ENCODE assay signal across 9 cellular contexts in the genomic region with DNA sequence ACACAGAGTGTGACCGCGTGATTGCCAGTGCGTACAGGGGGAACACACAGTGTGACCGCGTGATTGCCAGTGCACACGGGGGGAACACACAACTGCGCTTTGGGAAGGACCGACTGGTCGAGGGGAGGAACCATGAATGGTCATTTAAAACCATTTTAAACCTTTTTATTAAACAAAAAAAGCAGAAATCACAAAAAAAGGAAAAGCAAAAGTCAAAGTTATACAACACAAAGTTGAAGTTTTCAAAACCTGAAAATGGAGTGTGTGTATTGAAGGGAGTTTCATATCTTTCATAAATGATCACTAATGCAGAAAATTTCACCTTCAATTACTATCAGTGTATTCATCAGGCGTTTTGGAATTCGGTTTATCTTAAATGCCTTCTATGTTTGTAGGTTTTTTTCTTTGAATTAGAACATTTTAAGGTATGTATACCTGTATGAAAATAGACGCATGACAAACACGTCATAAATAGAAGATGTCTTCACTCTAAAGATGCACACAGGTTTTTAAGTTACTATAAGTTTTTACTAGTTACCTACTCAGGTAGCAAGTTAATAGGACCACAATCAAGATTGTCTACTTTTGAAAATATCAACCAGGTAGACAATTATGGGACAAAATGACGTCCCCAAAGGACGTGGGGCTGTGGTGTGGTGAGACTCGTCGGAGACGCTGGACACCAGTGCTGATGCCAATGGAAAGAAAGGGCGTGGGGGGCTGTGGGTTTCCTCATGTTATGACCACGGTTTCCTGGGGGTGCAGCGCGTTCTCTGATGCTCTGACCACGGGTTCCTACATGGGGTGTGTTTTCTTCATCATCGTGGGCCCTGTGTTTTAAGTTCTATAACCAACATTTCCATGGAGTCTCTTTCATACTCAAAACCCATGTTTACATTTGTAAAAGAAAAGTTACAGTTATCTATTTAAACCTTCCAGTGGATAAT.
A peak's percentile ranks its signal among the peaks of the same experiment; 100 is the strongest.
DNase-seq lines count a peak whose midpoint lies in the region; ATAC-seq, FAIRE-seq and TF ChIP-seq lines count a peak whose summit lies in the region.
"Had no signal": no experiment of that assay in that cellular context is flagged by ENCODE, and none has a peak within 500 bp of the region (broad histone marks: within the 10 kb centered on the region; RNA-seq: fewer than 3 reads in every experiment).

No MANE protein-coding gene starts in this region.

- 47% methylated on average over 24 of the region's 24 CpGs for WGBS in A549 (ENCODE audit: missing lambda C conversion rate)

- no peaks in the 10 kb centered on the region for H3K36me3 ChIP-seq in HEK293 (ENCODE audit: control insufficient read depth in 2 of 2, insufficient read depth in 1 of 2, low read length in 2 of 2)

- CTCF ChIA-PET in A549 (lab: Yijun Ruan, JAX) (interaction anchor here (1.2 kb wide), 1 partner anchor 12 kb away, joined by 3 read pairs; no protein-coding TSS in a partner anchor), HEK293 (lab: Yijun Ruan, JAX) (no interaction called here), WTC11 (lab: Charles Lee) (no interaction called here)
- CTCF ChIA-PET in activated CD4-positive, alpha-beta memory T cell treated with anti-CD3 and anti-CD28 coated beads, Interleukin-2, amount 10 ng/mL, durations not matched to agents 7 days and 5 days (lab: Charles Lee), result no interaction called here

- H3K4me3 Mint-ChIP-seq in activated CD4-positive, alpha-beta memory T cell treated with anti-CD3 and anti-CD28 coated beads, Interleukin-2, amount 10 ng/mL, durations not matched to agents 7 days and 5 days, result no peak overlapping the region
- H3K4me3 Mint-ChIP-seq in immature natural killer cell (no peak overlapping the region), WTC11 (no peak overlapping the region)

- H3K27ac ChIP-seq in A549, result no peak overlapping the region
- no peak overlapping the region for H3K27ac ChIP-seq in HEK293 (ENCODE audit: extremely low read depth, low read depth, low read length)

- H3K36me3 Mint-ChIP-seq in activated CD4-positive, alpha-beta memory T cell treated with anti-CD3 and anti-CD28 coated beads, Interleukin-2, amount 10 ng/mL, durations not matched to agents 7 days and 5 days (ENCODE audit: low read depth), result peaks cover 6% of the 10 kb centered on the region
- no peaks in the 10 kb centered on the region for H3K36me3 Mint-ChIP-seq in immature natural killer cell
- peaks cover 5% of the 10 kb centered on the region for H3K36me3 Mint-ChIP-seq in WTC11

- H3K9me3 ChIP-seq in A549 (no peaks in the 10 kb centered on the region), HEK293 (ENCODE audit: control insufficient read depth, insufficient read depth, low read depth, low read length) (no peaks in the 10 kb centered on the region)

- H3K4me3 ChIP-seq in A549 (no peak overlapping the region), HEK293 (ENCODE audit: low read depth, low read length) (no peak overlapping the region)

- no peak for TF ChIP-seq EP300 in A549 (IDR thresholded peaks at IDR 0.05)

- peaks cover 7% of the 10 kb centered on the region for H3K27me3 Mint-ChIP-seq in activated CD4-positive, alpha-beta memory T cell treated with anti-CD3 and anti-CD28 coated beads, Interleukin-2, amount 10 ng/mL, durations not matched to agents 7 days and 5 days
- peaks cover 7 to 10% (median 7%) of the 10 kb centered on the region in 3 donors for H3K27me3 Mint-ChIP-seq in immature natural killer cell (ENCODE audit: low read depth in 3 of 3)
- H3K27me3 Mint-ChIP-seq in WTC11 (ENCODE audit: low read depth), result peaks cover 4% of the 10 kb centered on the region; the same call in 1 of the 2 replicates

- H3K4me1 ChIP-seq in A549 (no peaks in the 10 kb centered on the region), HEK293 (ENCODE audit: control insufficient read depth, insufficient read depth, low read length) (no peaks in the 10 kb centered on the region)

- peak overlapping the region; percentile 5 for H3K27ac Mint-ChIP-seq in activated CD4-positive, alpha-beta memory T cell treated with anti-CD3 and anti-CD28 coated beads, Interleukin-2, amount 10 ng/mL, durations not matched to agents 7 days and 5 days
- H3K27ac Mint-ChIP-seq in immature natural killer cell (peak overlapping the region in 3 of 6 donors; percentile 24 to 40 (median 34)), WTC11 (no peak overlapping the region)

- H3K4me1 Mint-ChIP-seq in activated CD4-positive, alpha-beta memory T cell treated with anti-CD3 and anti-CD28 coated beads, Interleukin-2, amount 10 ng/mL, durations not matched to agents 7 days and 5 days, result peaks cover 11% of the 10 kb centered on the region
- peaks cover 8 to 16% of the 10 kb centered on the region in 2 donors for H3K4me1 Mint-ChIP-seq in immature natural killer cell
- H3K4me1 Mint-ChIP-seq in WTC11, result no peaks in the 10 kb centered on the region

- POLR2A ChIA-PET in A549 (lab: Yijun Ruan, JAX), result no interaction called here
- POLR2A ChIA-PET in HEK293 (lab: Yijun Ruan, JAX), result no interaction called here
- POLR2A ChIA-PET in activated CD4-positive, alpha-beta memory T cell treated with anti-CD3 and anti-CD28 coated beads, Interleukin-2, amount 10 ng/mL, durations not matched to agents 7 days and 5 days (lab: Charles Lee), result no interaction called here
- POLR2A ChIA-PET in WTC11 (lab: Charles Lee), result no interaction called here

- TF ChIP-seq RAD21 in A549 (conservative IDR thresholded peaks at IDR 0.05 in 1 of 2, IDR thresholded peaks at IDR 0.05 in 1 of 2), result no peak

- FAIRE-seq in A549 (lab: Jason Lieb, UNC), result no peak

- TF ChIP-seq CTCF in A549 (IDR thresholded peaks at IDR 0.05) (no peak), HEK293 (tag by site-specific recombination; IDR thresholded peaks at IDR 0.05) (no peak), WTC11 (IDR thresholded peaks at IDR 0.05) (no peak)

- H3K9me3 Mint-ChIP-seq in activated CD4-positive, alpha-beta memory T cell treated with anti-CD3 and anti-CD28 coated beads, Interleukin-2, amount 10 ng/mL, durations not matched to agents 7 days and 5 days, result peaks cover 12% of the 10 kb centered on the region
- H3K9me3 Mint-ChIP-seq in immature natural killer cell, result no peaks in the 10 kb centered on the region
- H3K9me3 Mint-ChIP-seq in WTC11, result peaks cover 8% of the 10 kb centered on the region

- no peak for TF ChIP-seq POLR2A in A549 (IDR thresholded peaks at IDR 0.05; ENCODE audit: low read length)

- H3K4me2 ChIP-seq in A549, result no peak overlapping the region

- peak; percentile 22 to 42 for ATAC-seq in A549
- no peak for ATAC-seq in GM18517 (IDR thresholded peaks at IDR 0.05; ENCODE audit: unreplicated experiment)
- ATAC-seq in WTC11, result no peak

- no peak for DNase-seq in A549 (ENCODE audit: low read depth in 1 of 2, low spot score in 1 of 2)
- no peak for DNase-seq in activated CD4-positive, alpha-beta memory T cell treated with anti-CD3 and anti-CD28 coated beads, Interleukin-2, amount 10 ng/mL, durations not matched to agents 7 days and 5 days
- peak; percentile 36 to 50 (median 46) for DNase-seq in immature natural killer cell
- no peak for DNase-seq in NCI-H526 (lab: John Stamatoyannopoulos, UW)
- DNase-seq in amygdala (lab: John Stamatoyannopoulos, UW), result no peak
- no peak for DNase-seq in WTC11 (ENCODE audit: low spot score)
- DNase-seq: NCI-H345 had no signal

TF ChIP-seq in HEK293, 187 proteins besides CTCF, POLR2A, EP300 and RAD21:
- TF ChIP-seq ZNF302 (tag by site-specific recombination; IDR thresholded peaks at IDR 0.05; ENCODE audit: low read depth) (no peak), ZNF10 (tag by site-specific recombination; IDR thresholded peaks at IDR 0.05) (0 out of 2 replicates have a peak, but pooled peaks have one; percentile 24)

TF ChIP-seq in WTC11, 78 proteins besides CTCF, POLR2A, EP300 and RAD21:
- TF ChIP-seq, protein P1, sequence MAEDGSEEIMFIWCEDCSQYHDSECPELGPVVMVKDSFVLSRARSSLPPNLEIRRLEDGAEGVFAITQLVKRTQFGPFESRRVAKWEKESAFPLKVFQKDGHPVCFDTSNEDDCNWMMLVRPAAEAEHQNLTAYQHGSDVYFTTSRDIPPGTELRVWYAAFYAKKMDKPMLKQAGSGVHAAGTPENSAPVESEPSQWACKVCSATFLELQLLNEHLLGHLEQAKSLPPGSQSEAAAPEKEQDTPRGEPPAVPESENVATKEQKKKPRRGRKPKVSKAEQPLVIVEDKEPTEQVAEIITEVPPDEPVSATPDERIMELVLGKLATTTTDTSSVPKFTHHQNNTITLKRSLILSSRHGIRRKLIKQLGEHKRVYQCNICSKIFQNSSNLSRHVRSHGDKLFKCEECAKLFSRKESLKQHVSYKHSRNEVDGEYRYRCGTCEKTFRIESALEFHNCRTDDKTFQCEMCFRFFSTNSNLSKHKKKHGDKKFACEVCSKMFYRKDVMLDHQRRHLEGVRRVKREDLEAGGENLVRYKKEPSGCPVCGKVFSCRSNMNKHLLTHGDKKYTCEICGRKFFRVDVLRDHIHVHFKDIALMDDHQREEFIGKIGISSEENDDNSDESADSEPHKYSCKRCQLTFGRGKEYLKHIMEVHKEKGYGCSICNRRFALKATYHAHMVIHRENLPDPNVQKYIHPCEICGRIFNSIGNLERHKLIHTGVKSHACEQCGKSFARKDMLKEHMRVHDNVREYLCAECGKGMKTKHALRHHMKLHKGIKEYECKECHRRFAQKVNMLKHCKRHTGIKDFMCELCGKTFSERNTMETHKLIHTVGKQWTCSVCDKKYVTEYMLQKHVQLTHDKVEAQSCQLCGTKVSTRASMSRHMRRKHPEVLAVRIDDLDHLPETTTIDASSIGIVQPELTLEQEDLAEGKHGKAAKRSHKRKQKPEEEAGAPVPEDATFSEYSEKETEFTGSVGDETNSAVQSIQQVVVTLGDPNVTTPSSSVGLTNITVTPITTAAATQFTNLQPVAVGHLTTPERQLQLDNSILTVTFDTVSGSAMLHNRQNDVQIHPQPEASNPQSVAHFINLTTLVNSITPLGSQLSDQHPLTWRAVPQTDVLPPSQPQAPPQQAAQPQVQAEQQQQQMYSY (CRISPR knock-in tag; IDR thresholded peaks at IDR 0.05), result no peak
- TF ChIP-seq, protein P2, sequence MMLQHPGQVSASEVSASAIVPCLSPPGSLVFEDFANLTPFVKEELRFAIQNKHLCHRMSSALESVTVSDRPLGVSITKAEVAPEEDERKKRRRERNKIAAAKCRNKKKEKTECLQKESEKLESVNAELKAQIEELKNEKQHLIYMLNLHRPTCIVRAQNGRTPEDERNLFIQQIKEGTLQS (CRISPR knock-in tag; conservative IDR thresholded peaks at IDR 0.05), result no peak
- no peak for TF ChIP-seq EMX1 (CRISPR knock-in tag; IDR thresholded peaks at IDR 0.05)

Comparison
In these comparisons a context has a peak if more than half of its experiments do, and no peak if none do; other contexts are left out.
1. ATAC-seq: peak in A549 (2 of 2); none in GM18517 (single experiment) and WTC11 (single experiment).
2. DNase-seq: peak in immature natural killer cell (3 of 3); none in A549 (0 of 2), activated CD4-positive, alpha-beta memory T cell treated with anti-CD3 and anti-CD28 coated beads, Interleukin-2, amount 10 ng/mL, durations not matched to agents 7 days and 5 days (single experiment), NCI-H526 (0 of 2), amygdala (0 of 56) and WTC11 (single experiment).